ENCODE assay signal across 19 cellular contexts in genomic region chr2:205017381-205017780, GRCh38.
"Had no signal": no experiment of that assay in that cellular context is flagged by ENCODE, and none has a peak within 500 bp of the region (broad histone marks: within the 10 kb centered on the region; RNA-seq: fewer than 3 reads in every experiment).

No MANE protein-coding gene starts in this region.

- H3K4me1 Mint-ChIP-seq: central memory CD8-positive, alpha-beta T cell; stimulated activated memory B cell treated with anti-CD40 and anti-IgM and Interleukin-4, amounts not matched to agents 10 μg/mL and 1 μg/mL and 100 μg/mL, for 72 hours had no signal

- H3K27ac ChIP-seq: body of pancreas, epithelial cell of prostate, gastroesophageal sphincter, neural progenitor cell, pancreas, spleen had no signal

- H3K9ac ChIP-seq: neural progenitor cell had no signal

- DNase-seq: activated CD4-positive, alpha-beta T cell treated with anti-CD3 and anti-CD28 coated beads, Interleukin-2, amount 50 U/mL, for 1 hour; activated CD4-positive, CD25-positive, alpha-beta regulatory T cell; activated effector memory CD4-positive, alpha-beta T cell treated with Interleukin-2 at 50 U/mL for 16 hours; activated T-cell treated with anti-CD3 and anti-CD28 coated beads, Interleukin-2, amount 50 U/mL, for 1 hour; body of pancreas; effector memory CD8-positive, alpha-beta T cell; kidney; left ventricle myocardium superior; pancreas; retina; spleen; stimulated activated CD4-positive, alpha-beta T cell treated with anti-CD3 and anti-CD28 coated beads, Interleukin-1b, Interleukin-23, amount 100 ng/mL, for 48 hours; T-helper 17 cell had no signal

- H3K36me3 ChIP-seq: gastroesophageal sphincter, neural progenitor cell, pancreas, spleen had no signal

- ATAC-seq: body of pancreas; effector memory CD8-positive, alpha-beta T cell; gastroesophageal sphincter; left ventricle myocardium superior; pancreas; stimulated activated memory B cell treated with anti-CD40 and anti-IgM and Interleukin-4, amounts not matched to agents 10 μg/mL and 1 μg/mL and 100 μg/mL, for 72 hours; T-helper 17 cell had no signal

- H3K4me3 Mint-ChIP-seq: activated naive CD4-positive, alpha-beta T cell treated with anti-CD3 and anti-CD28 coated beads, Interleukin-2, amount 50 U/mL, for 24 hours; central memory CD8-positive, alpha-beta T cell; effector memory CD8-positive, alpha-beta T cell; neural progenitor cell; stimulated activated memory B cell treated with anti-CD40 and anti-IgM and Interleukin-4, amounts not matched to agents 10 μg/mL and 1 μg/mL and 100 μg/mL, for 72 hours; T-helper 17 cell had no signal

- H2AFZ ChIP-seq: neural progenitor cell had no signal

- H3K27me3 Mint-ChIP-seq: activated naive CD4-positive, alpha-beta T cell treated with anti-CD3 and anti-CD28 coated beads, Interleukin-2, amount 50 U/mL, for 24 hours; central memory CD8-positive, alpha-beta T cell; effector memory CD8-positive, alpha-beta T cell; T-helper 17 cell had no signal

- H3K4me3 ChIP-seq: body of pancreas, gastroesophageal sphincter, neural progenitor cell, pancreas, spleen had no signal

- H3K4me1 ChIP-seq: body of pancreas, neural progenitor cell, pancreas, spleen had no signal

- H3K9me3 Mint-ChIP-seq: central memory CD8-positive, alpha-beta T cell; neural progenitor cell; stimulated activated memory B cell treated with anti-CD40 and anti-IgM and Interleukin-4, amounts not matched to agents 10 μg/mL and 1 μg/mL and 100 μg/mL, for 72 hours had no signal

- H3K4me2 ChIP-seq: neural progenitor cell had no signal

- H3K27me3 ChIP-seq: body of pancreas, gastroesophageal sphincter, neural progenitor cell, pancreas, spleen had no signal

- H3K9me3 ChIP-seq: body of pancreas, gastroesophageal sphincter, pancreas had no signal

- H3K27ac Mint-ChIP-seq: activated naive CD4-positive, alpha-beta T cell treated with anti-CD3 and anti-CD28 coated beads, Interleukin-2, amount 50 U/mL, for 24 hours; effector memory CD8-positive, alpha-beta T cell; neural progenitor cell; stimulated activated memory B cell treated with anti-CD40 and anti-IgM and Interleukin-4, amounts not matched to agents 10 μg/mL and 1 μg/mL and 100 μg/mL, for 72 hours; T-helper 17 cell had no signal

- H3K36me3 Mint-ChIP-seq: activated naive CD4-positive, alpha-beta T cell treated with anti-CD3 and anti-CD28 coated beads, Interleukin-2, amount 50 U/mL, for 24 hours; neural progenitor cell; stimulated activated memory B cell treated with anti-CD40 and anti-IgM and Interleukin-4, amounts not matched to agents 10 μg/mL and 1 μg/mL and 100 μg/mL, for 72 hours had no signal
